1 cellular context compared by ENCODE assay signal in the genomic region with DNA sequence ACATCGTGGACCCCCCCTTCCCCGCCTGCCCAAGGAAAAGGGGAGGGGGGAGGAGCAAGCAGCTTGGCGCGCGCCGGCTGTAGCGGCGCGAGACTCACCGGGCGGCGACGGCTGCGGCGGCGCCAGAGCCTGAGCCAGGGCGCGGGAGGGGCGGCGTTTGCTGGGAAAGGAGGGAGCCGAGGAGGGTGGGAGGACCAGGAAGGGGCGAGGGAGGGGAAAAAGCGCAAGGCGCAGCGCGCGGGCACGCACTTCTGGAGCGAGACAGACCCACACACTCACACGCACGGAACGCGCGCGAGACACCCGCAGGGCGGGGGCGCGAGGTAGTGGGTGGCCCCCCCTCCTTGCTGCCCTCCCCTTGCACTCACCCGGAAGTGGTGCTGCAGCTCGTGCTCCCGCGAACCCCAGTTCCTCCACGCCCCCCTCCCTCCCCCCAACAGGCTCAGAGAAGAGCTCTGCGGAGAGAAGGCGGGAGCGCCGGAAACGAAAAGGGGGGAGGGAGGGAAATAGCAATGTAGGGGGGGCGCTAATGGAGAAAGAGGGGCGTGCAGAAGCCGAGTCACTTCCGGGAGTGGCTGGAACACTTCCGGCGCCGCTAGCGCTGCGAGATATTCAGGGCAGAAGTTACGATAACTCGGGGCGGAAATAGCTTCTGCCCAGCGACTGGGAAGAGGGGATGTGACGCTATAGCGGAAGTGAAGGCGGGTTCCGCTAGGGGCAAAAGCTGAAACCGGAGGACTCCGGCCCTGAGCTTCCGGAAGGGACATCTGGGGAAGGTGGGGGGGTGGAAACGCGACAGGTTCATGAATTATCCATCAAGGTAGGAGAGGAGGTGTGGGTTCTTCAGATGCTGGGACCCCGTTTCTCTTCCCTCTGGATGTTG.
TF ChIP-seq lines count a peak whose summit lies in the region.

A gene (minus strand): TSS at position 376 of the 883 bp plus-strand sequence. CDS start 9,855 bp downstream, outside the sequence.

TF ChIP-seq in K562, 482 proteins besides CTCF, POLR2A, EP300 and RAD21 (continued from another document and continues in another):
- TF ChIP-seq, protein P1, sequence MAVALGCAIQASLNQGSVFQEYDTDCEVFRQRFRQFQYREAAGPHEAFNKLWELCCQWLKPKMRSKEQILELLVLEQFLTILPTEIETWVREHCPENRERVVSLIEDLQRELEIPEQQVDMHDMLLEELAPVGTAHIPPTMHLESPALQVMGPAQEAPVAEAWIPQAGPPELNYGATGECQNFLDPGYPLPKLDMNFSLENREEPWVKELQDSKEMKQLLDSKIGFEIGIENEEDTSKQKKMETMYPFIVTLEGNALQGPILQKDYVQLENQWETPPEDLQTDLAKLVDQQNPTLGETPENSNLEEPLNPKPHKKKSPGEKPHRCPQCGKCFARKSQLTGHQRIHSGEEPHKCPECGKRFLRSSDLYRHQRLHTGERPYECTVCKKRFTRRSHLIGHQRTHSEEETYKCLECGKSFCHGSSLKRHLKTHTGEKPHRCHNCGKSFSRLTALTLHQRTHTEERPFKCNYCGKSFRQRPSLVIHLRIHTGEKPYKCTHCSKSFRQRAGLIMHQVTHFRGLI (CRISPR knock-in tag; IDR thresholded peaks at IDR 0.05), result no peak
- TF ChIP-seq SMAD4 (CRISPR knock-in tag; conservative IDR thresholded peaks at IDR 0.05) (peak; percentile 51), FOSL1 (tag; conservative IDR thresholded peaks at IDR 0.05) (peak; percentile 73; the same call in 1 of the 2 replicates), COPS2 (conservative IDR thresholded peaks at IDR 0.05) (no peak), ETV5 (CRISPR knock-in tag; IDR thresholded peaks at IDR 0.05; ENCODE audit: low read depth) (peak; percentile 82), MBD2 (IDR thresholded peaks at IDR 0.05; ENCODE audit: borderline replicate concordance, low read depth) (peak; percentile 83), ZNF444 (CRISPR knock-in tag; IDR thresholded peaks at IDR 0.05) (0 out of 2 replicates have a peak, but pooled peaks have one; percentile 51), ATF1 (CRISPR knock-in tag; IDR thresholded peaks at IDR 0.05) (peak; percentile 65), ATF1 (tag; IDR thresholded peaks at IDR 0.05) (peak; percentile 96), HDAC8 (tag; IDR thresholded peaks at IDR 0.05) (no peak), FIP1L1 (IDR thresholded peaks at IDR 0.05; ENCODE audit: low read depth, low read length, poor library complexity, severe bottlenecking) (peak; percentile 50), MTA1 (IDR thresholded peaks at IDR 0.05; ENCODE audit: borderline replicate concordance) (peak; percentile 96), SRF (CRISPR knock-in tag; IDR thresholded peaks at IDR 0.05) (peak in 1 of 2 experiments; percentile 66; a peak in 1 of 4 replicates), NCOA2 (IDR thresholded peaks at IDR 0.05; ENCODE audit: partially characterized antibody in 2 of 2) (no peak), HMGN3 (IDR thresholded peaks at IDR 0.05; ENCODE audit: borderline replicate concordance, extremely low read depth, insufficient read length, low read depth, low read length) (peak; percentile 56), CBX2 (IDR thresholded peaks at IDR 0.05; ENCODE audit: insufficient read depth, low read length, poor library complexity, severe bottlenecking) (no peak), CCAR2 (IDR thresholded peaks at IDR 0.05; ENCODE audit: low read depth, low read length) (no peak), ILF3 (IDR thresholded peaks at IDR 0.05; ENCODE audit: borderline replicate concordance) (no peak), PTBP1 (IDR thresholded peaks at IDR 0.05; ENCODE audit: low read depth, low read length) (no peak), CBX1 (IDR thresholded peaks at IDR 0.05; ENCODE audit: low read depth) (peak; percentile 82), ZNF408 (CRISPR knock-in tag; IDR thresholded peaks at IDR 0.05; ENCODE audit: low read depth) (no peak), TGIF2 (CRISPR knock-in tag; IDR thresholded peaks at IDR 0.05) (no peak), U2AF2 (optimal IDR thresholded peaks at IDR 0.05; ENCODE audit: low read depth, low read length) (no peak), KLF13 (tag; IDR thresholded peaks at IDR 0.05; ENCODE audit: borderline replicate concordance, low read depth) (peak; percentile 93), ZNF354B (CRISPR knock-in tag; IDR thresholded peaks at IDR 0.05) (no peak)
- TF ChIP-seq, protein P2, sequence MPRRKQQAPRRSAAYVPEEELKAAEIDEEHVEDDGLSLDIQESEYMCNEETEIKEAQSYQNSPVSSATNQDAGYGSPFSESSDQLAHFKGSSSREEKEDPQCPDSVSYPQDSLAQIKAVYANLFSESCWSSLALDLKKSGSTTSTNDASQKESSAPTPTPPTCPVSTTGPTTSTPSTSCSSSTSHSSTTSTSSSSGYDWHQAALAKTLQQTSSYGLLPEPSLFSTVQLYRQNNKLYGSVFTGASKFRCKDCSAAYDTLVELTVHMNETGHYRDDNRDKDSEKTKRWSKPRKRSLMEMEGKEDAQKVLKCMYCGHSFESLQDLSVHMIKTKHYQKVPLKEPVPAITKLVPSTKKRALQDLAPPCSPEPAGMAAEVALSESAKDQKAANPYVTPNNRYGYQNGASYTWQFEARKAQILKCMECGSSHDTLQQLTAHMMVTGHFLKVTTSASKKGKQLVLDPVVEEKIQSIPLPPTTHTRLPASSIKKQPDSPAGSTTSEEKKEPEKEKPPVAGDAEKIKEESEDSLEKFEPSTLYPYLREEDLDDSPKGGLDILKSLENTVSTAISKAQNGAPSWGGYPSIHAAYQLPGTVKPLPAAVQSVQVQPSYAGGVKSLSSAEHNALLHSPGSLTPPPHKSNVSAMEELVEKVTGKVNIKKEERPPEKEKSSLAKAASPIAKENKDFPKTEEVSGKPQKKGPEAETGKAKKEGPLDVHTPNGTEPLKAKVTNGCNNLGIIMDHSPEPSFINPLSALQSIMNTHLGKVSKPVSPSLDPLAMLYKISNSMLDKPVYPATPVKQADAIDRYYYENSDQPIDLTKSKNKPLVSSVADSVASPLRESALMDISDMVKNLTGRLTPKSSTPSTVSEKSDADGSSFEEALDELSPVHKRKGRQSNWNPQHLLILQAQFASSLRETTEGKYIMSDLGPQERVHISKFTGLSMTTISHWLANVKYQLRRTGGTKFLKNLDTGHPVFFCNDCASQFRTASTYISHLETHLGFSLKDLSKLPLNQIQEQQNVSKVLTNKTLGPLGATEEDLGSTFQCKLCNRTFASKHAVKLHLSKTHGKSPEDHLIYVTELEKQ (CRISPR knock-in tag; IDR thresholded peaks at IDR 0.05), result no peak
- TF ChIP-seq, protein P3, sequence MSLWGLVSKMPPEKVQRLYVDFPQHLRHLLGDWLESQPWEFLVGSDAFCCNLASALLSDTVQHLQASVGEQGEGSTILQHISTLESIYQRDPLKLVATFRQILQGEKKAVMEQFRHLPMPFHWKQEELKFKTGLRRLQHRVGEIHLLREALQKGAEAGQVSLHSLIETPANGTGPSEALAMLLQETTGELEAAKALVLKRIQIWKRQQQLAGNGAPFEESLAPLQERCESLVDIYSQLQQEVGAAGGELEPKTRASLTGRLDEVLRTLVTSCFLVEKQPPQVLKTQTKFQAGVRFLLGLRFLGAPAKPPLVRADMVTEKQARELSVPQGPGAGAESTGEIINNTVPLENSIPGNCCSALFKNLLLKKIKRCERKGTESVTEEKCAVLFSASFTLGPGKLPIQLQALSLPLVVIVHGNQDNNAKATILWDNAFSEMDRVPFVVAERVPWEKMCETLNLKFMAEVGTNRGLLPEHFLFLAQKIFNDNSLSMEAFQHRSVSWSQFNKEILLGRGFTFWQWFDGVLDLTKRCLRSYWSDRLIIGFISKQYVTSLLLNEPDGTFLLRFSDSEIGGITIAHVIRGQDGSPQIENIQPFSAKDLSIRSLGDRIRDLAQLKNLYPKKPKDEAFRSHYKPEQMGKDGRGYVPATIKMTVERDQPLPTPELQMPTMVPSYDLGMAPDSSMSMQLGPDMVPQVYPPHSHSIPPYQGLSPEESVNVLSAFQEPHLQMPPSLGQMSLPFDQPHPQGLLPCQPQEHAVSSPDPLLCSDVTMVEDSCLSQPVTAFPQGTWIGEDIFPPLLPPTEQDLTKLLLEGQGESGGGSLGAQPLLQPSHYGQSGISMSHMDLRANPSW (CRISPR knock-in tag; IDR thresholded peaks at IDR 0.05), result no peak
- TF ChIP-seq, protein P4, sequence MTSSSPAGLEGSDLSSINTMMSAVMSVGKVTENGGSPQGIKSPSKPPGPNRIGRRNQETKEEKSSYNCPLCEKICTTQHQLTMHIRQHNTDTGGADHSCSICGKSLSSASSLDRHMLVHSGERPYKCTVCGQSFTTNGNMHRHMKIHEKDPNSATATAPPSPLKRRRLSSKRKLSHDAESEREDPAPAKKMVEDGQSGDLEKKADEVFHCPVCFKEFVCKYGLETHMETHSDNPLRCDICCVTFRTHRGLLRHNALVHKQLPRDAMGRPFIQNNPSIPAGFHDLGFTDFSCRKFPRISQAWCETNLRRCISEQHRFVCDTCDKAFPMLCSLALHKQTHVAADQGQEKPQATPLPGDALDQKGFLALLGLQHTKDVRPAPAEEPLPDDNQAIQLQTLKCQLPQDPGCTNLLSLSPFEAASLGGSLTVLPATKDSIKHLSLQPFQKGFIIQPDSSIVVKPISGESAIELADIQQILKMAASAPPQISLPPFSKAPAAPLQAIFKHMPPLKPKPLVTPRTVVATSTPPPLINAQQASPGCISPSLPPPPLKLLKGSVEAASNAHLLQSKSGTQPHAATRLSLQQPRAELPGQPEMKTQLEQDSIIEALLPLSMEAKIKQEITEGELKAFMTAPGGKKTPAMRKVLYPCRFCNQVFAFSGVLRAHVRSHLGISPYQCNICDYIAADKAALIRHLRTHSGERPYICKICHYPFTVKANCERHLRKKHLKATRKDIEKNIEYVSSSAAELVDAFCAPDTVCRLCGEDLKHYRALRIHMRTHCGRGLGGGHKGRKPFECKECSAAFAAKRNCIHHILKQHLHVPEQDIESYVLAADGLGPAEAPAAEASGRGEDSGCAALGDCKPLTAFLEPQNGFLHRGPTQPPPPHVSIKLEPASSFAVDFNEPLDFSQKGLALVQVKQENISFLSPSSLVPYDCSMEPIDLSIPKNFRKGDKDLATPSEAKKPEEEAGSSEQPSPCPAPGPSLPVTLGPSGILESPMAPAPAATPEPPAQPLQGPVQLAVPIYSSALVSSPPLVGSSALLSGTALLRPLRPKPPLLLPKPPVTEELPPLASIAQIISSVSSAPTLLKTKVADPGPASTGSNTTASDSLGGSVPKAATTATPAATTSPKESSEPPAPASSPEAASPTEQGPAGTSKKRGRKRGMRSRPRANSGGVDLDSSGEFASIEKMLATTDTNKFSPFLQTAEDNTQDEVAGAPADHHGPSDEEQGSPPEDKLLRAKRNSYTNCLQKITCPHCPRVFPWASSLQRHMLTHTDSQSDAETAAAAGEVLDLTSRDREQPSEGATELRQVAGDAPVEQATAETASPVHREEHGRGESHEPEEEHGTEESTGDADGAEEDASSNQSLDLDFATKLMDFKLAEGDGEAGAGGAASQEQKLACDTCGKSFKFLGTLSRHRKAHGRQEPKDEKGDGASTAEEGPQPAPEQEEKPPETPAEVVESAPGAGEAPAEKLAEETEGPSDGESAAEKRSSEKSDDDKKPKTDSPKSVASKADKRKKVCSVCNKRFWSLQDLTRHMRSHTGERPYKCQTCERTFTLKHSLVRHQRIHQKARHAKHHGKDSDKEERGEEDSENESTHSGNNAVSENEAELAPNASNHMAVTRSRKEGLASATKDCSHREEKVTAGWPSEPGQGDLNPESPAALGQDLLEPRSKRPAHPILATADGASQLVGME (CRISPR knock-in tag; IDR thresholded peaks at IDR 0.05), result no peak
- TF ChIP-seq, protein P5, sequence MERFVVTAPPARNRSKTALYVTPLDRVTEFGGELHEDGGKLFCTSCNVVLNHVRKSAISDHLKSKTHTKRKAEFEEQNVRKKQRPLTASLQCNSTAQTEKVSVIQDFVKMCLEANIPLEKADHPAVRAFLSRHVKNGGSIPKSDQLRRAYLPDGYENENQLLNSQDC (CRISPR knock-in tag; IDR thresholded peaks at IDR 0.05), result no peak
- TF ChIP-seq, protein P6, sequence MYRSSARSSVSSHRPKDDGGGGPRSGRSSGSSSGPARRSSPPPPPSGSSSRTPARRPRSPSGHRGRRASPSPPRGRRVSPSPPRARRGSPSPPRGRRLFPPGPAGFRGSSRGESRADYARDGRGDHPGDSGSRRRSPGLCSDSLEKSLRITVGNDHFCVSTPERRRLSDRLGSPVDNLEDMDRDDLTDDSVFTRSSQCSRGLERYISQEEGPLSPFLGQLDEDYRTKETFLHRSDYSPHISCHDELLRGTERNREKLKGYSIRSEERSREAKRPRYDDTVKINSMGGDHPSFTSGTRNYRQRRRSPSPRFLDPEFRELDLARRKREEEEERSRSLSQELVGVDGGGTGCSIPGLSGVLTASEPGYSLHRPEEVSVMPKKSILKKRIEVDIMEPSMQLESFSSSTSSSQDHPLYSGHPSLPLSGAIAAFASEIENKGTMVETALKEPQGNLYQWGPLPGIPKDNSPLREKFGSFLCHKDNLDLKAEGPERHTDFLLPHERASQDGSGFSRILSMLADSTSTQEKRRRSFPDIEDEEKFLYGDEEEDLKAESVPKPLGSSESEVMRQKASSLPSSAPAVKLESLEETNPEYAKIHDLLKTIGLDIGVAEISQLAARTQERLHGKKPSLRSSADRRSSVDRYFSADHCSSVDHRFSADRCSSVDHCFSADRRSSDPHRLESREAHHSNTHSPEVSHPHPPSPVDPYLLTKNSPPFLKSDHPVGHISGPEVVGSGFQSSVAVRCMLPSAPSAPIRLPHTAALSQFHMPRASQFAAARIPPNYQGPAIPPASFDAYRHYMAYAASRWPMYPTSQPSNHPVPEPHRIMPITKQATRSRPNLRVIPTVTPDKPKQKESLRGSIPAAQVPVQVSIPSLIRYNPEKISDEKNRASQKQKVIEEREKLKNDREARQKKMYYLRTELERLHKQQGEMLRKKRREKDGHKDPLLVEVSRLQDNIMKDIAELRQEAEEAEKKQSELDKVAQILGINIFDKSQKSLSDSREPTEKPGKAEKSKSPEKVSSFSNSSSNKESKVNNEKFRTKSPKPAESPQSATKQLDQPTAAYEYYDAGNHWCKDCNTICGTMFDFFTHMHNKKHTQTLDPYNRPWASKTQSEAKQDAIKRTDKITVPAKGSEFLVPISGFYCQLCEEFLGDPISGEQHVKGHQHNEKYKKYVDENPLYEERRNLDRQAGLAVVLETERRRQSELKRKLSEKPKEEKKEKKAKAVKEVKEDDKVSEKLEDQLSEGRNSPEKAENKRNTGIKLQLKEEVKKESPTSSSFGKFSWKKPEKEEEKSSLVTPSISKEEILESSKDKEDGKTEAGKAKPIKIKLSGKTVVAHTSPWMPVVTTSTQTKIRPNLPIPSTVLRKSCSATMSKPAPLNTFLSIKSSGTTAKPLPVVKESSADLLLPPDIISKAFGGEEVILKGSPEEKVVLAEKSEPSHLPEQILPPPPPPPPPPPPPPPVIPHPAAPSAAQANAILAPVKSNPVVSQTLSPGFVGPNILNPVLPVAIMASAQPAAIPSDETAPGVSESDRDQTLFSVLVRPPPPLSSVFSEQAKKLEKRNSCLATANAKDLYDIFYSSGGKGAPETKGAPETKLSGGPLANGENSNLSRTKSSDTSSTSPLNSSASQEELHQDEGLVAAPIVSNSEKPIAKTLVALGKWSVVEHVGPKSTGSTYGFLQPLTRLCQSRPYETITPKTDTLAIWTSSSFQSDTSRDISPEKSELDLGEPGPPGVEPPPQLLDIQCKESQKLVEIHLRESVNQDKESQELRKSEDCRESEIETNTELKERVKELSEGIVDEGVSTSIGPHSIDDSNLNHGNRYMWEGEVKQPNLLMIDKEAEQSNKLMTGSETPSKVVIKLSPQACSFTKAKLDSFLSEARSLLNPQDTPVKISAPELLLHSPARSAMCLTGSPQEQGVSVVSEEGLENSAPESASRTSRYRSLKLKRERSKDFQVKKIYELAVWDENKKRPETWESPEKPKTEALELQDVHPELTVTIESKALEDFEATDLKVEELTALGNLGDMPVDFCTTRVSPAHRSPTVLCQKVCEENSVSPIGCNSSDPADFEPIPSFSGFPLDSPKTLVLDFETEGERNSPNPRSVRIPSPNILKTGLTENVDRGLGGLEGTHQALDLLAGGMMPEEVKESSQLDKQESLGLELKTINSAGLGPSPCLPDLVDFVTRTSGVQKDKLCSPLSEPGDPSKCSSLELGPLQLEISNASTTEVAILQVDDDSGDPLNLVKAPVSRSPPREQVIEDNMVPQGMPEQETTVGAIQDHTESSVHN (IDR thresholded peaks at IDR 0.05; ENCODE audit: borderline replicate concordance in 1 of 2, low read depth in 1 of 2), result no peak
